8 cellular contexts compared by ENCODE assay signal in the genomic region with DNA sequence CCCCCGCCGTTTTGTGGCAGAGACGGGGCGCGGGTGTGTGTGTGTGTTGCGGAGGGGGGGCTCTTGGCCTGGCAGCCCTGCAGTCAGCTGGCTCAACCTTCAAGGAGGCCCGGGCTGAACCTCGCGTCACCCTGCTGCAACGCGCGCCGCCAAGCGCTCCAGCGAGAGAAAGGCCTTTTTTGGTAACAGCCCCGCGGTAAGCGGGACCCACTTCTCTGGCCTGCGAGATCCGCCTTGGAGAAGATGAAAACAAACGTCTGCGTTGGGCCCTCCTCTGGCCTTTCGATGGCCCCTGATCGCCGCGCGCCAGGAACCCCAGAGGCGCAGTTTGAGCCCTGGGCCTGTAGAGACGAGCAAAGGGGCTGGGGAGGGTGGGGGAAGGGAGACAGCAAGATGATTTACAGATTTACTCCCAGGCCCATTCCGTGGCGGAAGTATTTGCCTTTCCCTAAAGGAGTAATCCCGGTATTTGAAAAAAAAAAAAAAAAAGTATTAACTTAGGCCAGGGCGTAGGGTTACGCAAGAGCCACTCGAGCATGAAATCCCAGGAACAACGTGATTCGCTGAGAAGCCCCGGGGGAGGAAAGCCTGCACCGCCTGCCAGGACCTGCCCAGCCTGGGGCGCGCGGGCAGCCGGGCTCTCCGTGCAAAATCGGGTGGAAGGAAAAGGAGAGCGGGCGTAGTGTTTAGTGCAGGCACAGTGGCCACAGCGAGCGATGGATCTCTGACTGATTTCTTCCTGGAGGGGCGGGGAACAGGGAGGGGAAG. TPM values are rescaled to one million over a fixed set of nuclear protein-coding genes. Genes with fewer than 3 reads are reported as not detected.
DNase-seq lines count a peak whose midpoint lies in the region; ATAC-seq and TF ChIP-seq lines count a peak whose summit lies in the region.

No MANE protein-coding gene starts in this region.

- DNase-seq in DMS79 (lab: John Stamatoyannopoulos, UW) (peak; percentile 99), NCI-H345 (lab: John Stamatoyannopoulos, UW) (peak; percentile 92), cerebellar nuclear complex (lab: John Stamatoyannopoulos, UW) (peak; percentile 46 to 47), kidney epithelial cell (ENCODE audit: low read depth) (peak; percentile 94)
- DNase-seq in activated CD4-positive, CD25-positive, alpha-beta regulatory T cell treated with anti-CD3 and anti-CD28 coated beads, Interleukin-2, amount 50 U/mL, for 16 hours (ENCODE audit: low read depth, low spot score) = peak; percentile 55
- DNase-seq in stimulated activated CD4-positive, alpha-beta T cell treated with anti-CD3 and anti-CD28 coated beads, Interleukin-15, amount 100 ng/mL, for 1 hour (ENCODE audit: low read depth in 1 of 2, low spot score in 1 of 2) = peak; percentile 57 to 58

- H3K36me3 ChIP-seq in kidney epithelial cell (ENCODE audit: control insufficient read depth, insufficient read depth, low read length) = no peaks in the 10 kb centered on the region

- no peaks in the 10 kb centered on the region for H3K27me3 ChIP-seq in kidney epithelial cell (ENCODE audit: control insufficient read depth, insufficient read depth, low read length)

- H3K4me3 ChIP-seq in kidney epithelial cell (ENCODE audit: low read depth, low read length) = peak overlapping the region; percentile 51

- TF ChIP-seq CTCF in kidney epithelial cell (IDR thresholded peaks at IDR 0.05; ENCODE audit: insufficient read depth, low read length, poor library complexity, severe bottlenecking) = peak; percentile 17

- peak; percentile 4 for ATAC-seq in HG03103 (IDR thresholded peaks at IDR 0.05; ENCODE audit: low read depth, unreplicated experiment)
- ATAC-seq in GM18868 (IDR thresholded peaks at IDR 0.05; ENCODE audit: unreplicated experiment) = no peak

RNA-seq across cellular contexts. Expression of a gene that starts 4.5 kb away (rescaled TPM):
- total RNA-seq in kidney epithelial cell = 70.2 and 79.7 TPM in 2 replicates

Comparison
In these comparisons a context has a peak if more than half of its experiments do, and no peak if none do; other contexts are left out.
1. DNase-seq: peak in every context shown above with its lines; median percentile 99 in DMS79; 94 in kidney epithelial cell; 92 in NCI-H345; 58 in stimulated activated CD4-positive, alpha-beta T cell treated with anti-CD3 and anti-CD28 coated beads, Interleukin-15, amount 100 ng/mL, for 1 hour; 55 in activated CD4-positive, CD25-positive, alpha-beta regulatory T cell treated with anti-CD3 and anti-CD28 coated beads, Interleukin-2, amount 50 U/mL, for 16 hours; 46 in cerebellar nuclear complex.